In the genomic region with DNA sequence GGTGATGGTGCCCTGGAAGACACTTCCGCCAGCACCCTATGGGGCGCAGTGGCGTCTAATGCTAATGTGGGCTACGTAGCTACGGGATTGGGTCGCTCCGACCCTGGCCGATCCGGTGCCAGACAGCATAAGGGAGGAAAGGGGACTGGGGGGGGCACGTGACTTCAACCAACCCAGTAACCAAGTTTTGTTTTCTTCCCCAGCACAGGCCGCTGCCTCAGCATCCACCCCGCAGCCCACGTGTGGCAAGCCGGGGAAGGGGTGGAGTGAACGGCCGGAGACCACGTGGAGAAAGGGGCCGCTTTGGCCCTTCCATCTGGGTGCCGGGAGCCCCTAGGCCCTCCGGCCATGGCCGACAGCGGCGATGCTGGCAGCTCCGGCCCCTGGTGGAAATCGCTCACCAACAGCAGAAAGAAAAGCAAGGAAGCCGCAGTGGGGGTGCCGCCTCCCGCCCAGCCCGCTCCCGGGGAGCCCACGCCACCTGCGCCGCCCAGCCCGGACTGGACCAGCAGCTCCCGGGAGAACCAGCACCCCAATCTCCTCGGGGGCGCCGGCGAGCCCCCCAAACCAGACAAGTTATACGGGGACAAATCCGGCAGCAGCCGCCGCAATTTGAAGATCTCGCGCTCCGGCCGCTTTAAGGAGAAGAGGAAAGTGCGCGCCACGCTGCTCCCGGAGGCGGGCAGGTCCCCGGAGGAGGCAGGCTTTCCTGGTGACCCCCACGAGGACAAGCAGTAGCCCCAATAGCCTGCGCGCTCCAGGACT, we compare ENCODE assay signal across 9 cellular contexts. TPM values are rescaled to one million over a fixed set of nuclear protein-coding genes. Genes with fewer than 3 reads are reported as not detected.
DNase-seq lines count a peak whose midpoint lies in the region; ATAC-seq and TF ChIP-seq lines count a peak whose summit lies in the region.
"Had no signal": no experiment of that assay in that cellular context is flagged by ENCODE, and none has a peak within 500 bp of the region (broad histone marks: within the 10 kb centered on the region; RNA-seq: fewer than 3 reads in every experiment).

No MANE protein-coding gene starts in this region.

- no peaks in the 10 kb centered on the region for H3K9me3 ChIP-seq in A673 (ENCODE audit: low read depth, low read length, poor library complexity, severe bottlenecking)
- no peaks in the 10 kb centered on the region for H3K9me3 ChIP-seq in esophagus squamous epithelium
- no peaks in the 10 kb centered on the region for H3K9me3 ChIP-seq in effector memory CD4-positive, alpha-beta T cell (ENCODE audit: control insufficient read depth, low read length)

- no peak overlapping the region for H3K27ac Mint-ChIP-seq in natural killer cell treated with Interleukin-12 subunit alpha and Interleukin-12 subunit beta and Interleukin-15 and Interleukin-18, amount 100 ng/mL, for 72 hours

- no peak for TF ChIP-seq POLR2A in esophagus squamous epithelium (IDR thresholded peaks at IDR 0.05)

- H2AFZ ChIP-seq in KMS-11 (ENCODE audit: low read depth), result no peak overlapping the region

- no TSS peak for BruUV-seq in A673 (replicated peaks; lab: Mats Ljungman, UMichigan)

- H3K4me2 ChIP-seq in KMS-11, result peak overlapping the region; percentile 78; the same call in 1 of the 2 replicates

- H3K27me3 Mint-ChIP-seq in natural killer cell treated with Interleukin-12 subunit alpha and Interleukin-12 subunit beta and Interleukin-15 and Interleukin-18, amount 100 ng/mL, for 72 hours, result peaks cover 48 to 78% of the 10 kb centered on the region in 2 donors

- intact Hi-C loops in A673 (cut with micrococcal nuclease; ENCODE audit: unreplicated experiment), result no loop called here
- intact Hi-C loops in esophagus squamous epithelium (cut with DNase I), result no loop called here

- H3K27me3 ChIP-seq in A673 (replicated peaks; ENCODE audit: insufficient read depth, low read depth, low read length, poor library complexity) (peaks cover 79% of the 10 kb centered on the region), KMS-11 (ENCODE audit: insufficient read depth, low read depth) (no peaks in the 10 kb centered on the region), esophagus squamous epithelium (peaks cover 0 to 93% (median 13%) of the 10 kb centered on the region in 4 donors)
- H3K27me3 ChIP-seq in effector memory CD4-positive, alpha-beta T cell (replicated peaks; ENCODE audit: control insufficient read depth, insufficient read depth, low read length, poor library complexity, severe bottlenecking), result peaks cover 17% of the 10 kb centered on the region

- H3K4me1 ChIP-seq in A673 (ENCODE audit: insufficient read depth, low read length, poor library complexity, severe bottlenecking) (peaks cover 16% of the 10 kb centered on the region), KMS-11 (ENCODE audit: low read depth, poor library complexity, severe bottlenecking) (peaks cover 45% of the 10 kb centered on the region), esophagus squamous epithelium (peaks cover 28 to 44% (median 32%) of the 10 kb centered on the region in 3 donors)
- no peaks in the 10 kb centered on the region for H3K4me1 ChIP-seq in effector memory CD4-positive, alpha-beta T cell (ENCODE audit: control insufficient read depth, insufficient read depth, low read length, poor library complexity, severe bottlenecking)

- peak; percentile 36 to 54 for ATAC-seq in natural killer cell treated with Interleukin-12 subunit alpha and Interleukin-12 subunit beta and Interleukin-15 and Interleukin-18, amount 100 ng/mL, for 72 hours
- no peak for ATAC-seq in HG02981 (IDR thresholded peaks at IDR 0.05; ENCODE audit: unreplicated experiment)
- no peak for ATAC-seq in omental fat pad (ENCODE audit: low FRiP score)
- no peak for ATAC-seq in HG02642 (IDR thresholded peaks at IDR 0.05; ENCODE audit: poor library complexity, unreplicated experiment)

- DNase-seq in A673 (ENCODE audit: low spot score), result peak; percentile 21
- no peak for DNase-seq in esophagus squamous epithelium (lab: John Stamatoyannopoulos, UW)
- DNase-seq in natural killer cell treated with Interleukin-12 subunit alpha and Interleukin-12 subunit beta and Interleukin-15 and Interleukin-18, amount 100 ng/mL, for 72 hours (ENCODE audit: low spot score), result no peak
- DNase-seq in effector memory CD4-positive, alpha-beta T cell, result no peak
- no peak for DNase-seq in omental fat pad (ENCODE audit: low spot score)

- peaks cover 11 to 15% of the 10 kb centered on the region in 2 donors for H3K4me1 Mint-ChIP-seq in natural killer cell treated with Interleukin-12 subunit alpha and Interleukin-12 subunit beta and Interleukin-15 and Interleukin-18, amount 100 ng/mL, for 72 hours (ENCODE audit: low read depth in 2 of 2)

- H3K4me3 Mint-ChIP-seq in natural killer cell treated with Interleukin-12 subunit alpha and Interleukin-12 subunit beta and Interleukin-15 and Interleukin-18, amount 100 ng/mL, for 72 hours, result peak overlapping the region; percentile 69

- 8 to 12% methylated on average over 5 to 10 of the region's 56 CpGs for WGBS in esophagus squamous epithelium, 2 donors

- POLR2A ChIA-PET in A673 (lab: Charles Lee; ENCODE audit: low non-redundant PET), result no interaction called here

- peak overlapping the region; percentile 71 for H3K9ac ChIP-seq in KMS-11

- H3K36me3 Mint-ChIP-seq in natural killer cell treated with Interleukin-12 subunit alpha and Interleukin-12 subunit beta and Interleukin-15 and Interleukin-18, amount 100 ng/mL, for 72 hours, result peaks cover 6% of the 10 kb centered on the region

- no peak for TF ChIP-seq CTCF in A673 (conservative IDR thresholded peaks at IDR 0.05; ENCODE audit: low read depth, low read length)
- TF ChIP-seq CTCF in KMS-11 (conservative IDR thresholded peaks at IDR 0.05; ENCODE audit: low read depth, low read length), result no peak
- TF ChIP-seq CTCF in esophagus squamous epithelium (IDR thresholded peaks at IDR 0.05), result no peak
- TF ChIP-seq CTCF in omental fat pad (IDR thresholded peaks at IDR 0.05), result no peak

- no peaks in the 10 kb centered on the region for H4K20me1 ChIP-seq in KMS-11 (ENCODE audit: insufficient read depth)

- H3K79me2 ChIP-seq in KMS-11 (ENCODE audit: insufficient read depth, low read depth), result no peaks in the 10 kb centered on the region

- H3K4me3 ChIP-seq in A673 (ENCODE audit: low read depth, low read length, poor library complexity, severe bottlenecking) (peak overlapping the region; percentile 45), KMS-11 (IDR thresholded peaks at IDR 0.05; ENCODE audit: insufficient read depth, low read depth, low read length) (no peak overlapping the region), esophagus squamous epithelium (peak overlapping the region; percentile 27 to 66 (median 52))
- no peak overlapping the region for H3K4me3 ChIP-seq in effector memory CD4-positive, alpha-beta T cell (ENCODE audit: insufficient read depth, low read depth, low read length, poor library complexity, severe bottlenecking)

- CTCF ChIA-PET in A673 (lab: Charles Lee), result no interaction called here

- H3K27ac ChIP-seq in A673 (ENCODE audit: low read depth, low read length, poor library complexity, severe bottlenecking), result no peak overlapping the region
- H3K27ac ChIP-seq in KMS-11, result peak overlapping the region; percentile 75; the same call in 1 of the 2 replicates
- no peak overlapping the region for H3K27ac ChIP-seq in esophagus squamous epithelium
- H3K27ac ChIP-seq in effector memory CD4-positive, alpha-beta T cell (ENCODE audit: insufficient read depth, low read length, poor library complexity, severe bottlenecking), result no peak overlapping the region

- H3K36me3 ChIP-seq in A673 (ENCODE audit: insufficient read depth, low read length, poor library complexity, severe bottlenecking) (no peaks in the 10 kb centered on the region), KMS-11 (ENCODE audit: insufficient read depth) (no peaks in the 10 kb centered on the region), esophagus squamous epithelium (no peaks in the 10 kb centered on the region)
- H3K36me3 ChIP-seq in effector memory CD4-positive, alpha-beta T cell (ENCODE audit: control insufficient read depth, insufficient read depth, low read length), result no peaks in the 10 kb centered on the region

- no peaks in the 10 kb centered on the region for H3K9me3 Mint-ChIP-seq in natural killer cell treated with Interleukin-12 subunit alpha and Interleukin-12 subunit beta and Interleukin-15 and Interleukin-18, amount 100 ng/mL, for 72 hours

RNA-seq across cellular contexts. Expression of a gene that starts 2.5 kb away (rescaled TPM):
- total RNA-seq in A673 (2021) (0.17 TPM in 1 of 2 replicates, not detected in the other), esophagus squamous epithelium (1 to 10 TPM in 2 of 4 donors, under 1 TPM in 2; 0.53 to 1.6 (median 0.95) TPM), omental fat pad (10 to 100 TPM in 1 of 4 donors, 1 to 10 TPM in 3; 2.7 to 24.4 (median 5.1) TPM)
- total RNA-seq in natural killer cell treated with Interleukin-12 subunit alpha and Interleukin-12 subunit beta and Interleukin-15 and Interleukin-18, amount 100 ng/mL, for 72 hours, result not detected
- total RNA-seq: OCI-LY7 had no signal

Comparison
In these comparisons a context has a peak if more than half of its experiments do, and no peak if none do; other contexts are left out.
1. H3K4me3 ChIP-seq: peak in A673 (single experiment) and esophagus squamous epithelium (4 of 4); none in KMS-11 (single experiment) and effector memory CD4-positive, alpha-beta T cell (single experiment).
2. ATAC-seq: peak in natural killer cell treated with Interleukin-12 subunit alpha and Interleukin-12 subunit beta and Interleukin-15 and Interleukin-18, amount 100 ng/mL, for 72 hours (2 of 2); none in HG02981 (single experiment), omental fat pad (single experiment) and HG02642 (single experiment).